1 cellular context compared by ENCODE assay signal in genomic region chr1:221793439-221794078, GRCh38.
TF ChIP-seq lines count a peak whose summit lies in the region.

No MANE protein-coding gene starts in this region.

TF ChIP-seq in IMR-90, 13 proteins besides CTCF, POLR2A, EP300 and RAD21 (continued from another document):
- TF ChIP-seq ELK1 (IDR thresholded peaks at IDR 0.05; ENCODE audit: borderline replicate concordance, low read depth, low read length) (no peak), MAZ (IDR thresholded peaks at IDR 0.05; ENCODE audit: borderline replicate concordance, low read depth, low read length) (no peak)
